Comparison of ENCODE assay signal across 8 cellular contexts in genomic region chr14:31025335-31026075, GRCh38.
DNase-seq lines count a peak whose midpoint lies in the region; ATAC-seq and TF ChIP-seq lines count a peak whose summit lies in the region.

Gene AP4S1, plus strand, starts transcription at chr14:31025649. Its CDS starts 40,548 bp downstream, at chr14:31066197.

- TF ChIP-seq CTCF in retinal pigment epithelial cell (conservative IDR thresholded peaks at IDR 0.05; ENCODE audit: low read depth, low read length), result no peak

- peak within 1 kb of the TSS; percentile 97 for H3K4me3 ChIP-seq in retinal pigment epithelial cell (ENCODE audit: low read length)

- DNase-seq in AG08395 (ENCODE audit: low spot score) (peak; percentile 15), T-helper 2 cell (peak; percentile 25 to 61 (median 40)), anterior cingulate cortex (lab: John Stamatoyannopoulos, UW) (peak in 54 of 58 donors; percentile 4 to 80 (median 52)), hepatic stellate cell (ENCODE audit: low spot score) (peak; percentile 24), retinal pigment epithelial cell (ENCODE audit: low read depth) (no peak)

- ATAC-seq in GM19035 (IDR thresholded peaks at IDR 0.05; ENCODE audit: unreplicated experiment) (peak; percentile 24), HG03457 (IDR thresholded peaks at IDR 0.05; ENCODE audit: unreplicated experiment) (no peak)

- TF ChIP-seq EP300 in Ishikawa (IDR thresholded peaks at IDR 0.05; ENCODE audit: borderline replicate concordance), result no peak

- TF ChIP-seq RAD21 in Ishikawa (IDR thresholded peaks at IDR 0.05; ENCODE audit: low read depth), result no peak

TF ChIP-seq in Ishikawa, 13 proteins besides CTCF, POLR2A, EP300 and RAD21:
- TF ChIP-seq ZBTB7A (IDR thresholded peaks at IDR 0.05; ENCODE audit: low read depth), result 0 out of 2 replicates have a peak, but pooled peaks have one; percentile 28
- TF ChIP-seq YY1 (IDR thresholded peaks at IDR 0.05; ENCODE audit: low read depth), result peak; percentile 93
- TF ChIP-seq CREB1 (IDR thresholded peaks at IDR 0.05; ENCODE audit: low read depth), result no peak
- no peak for TF ChIP-seq FOXM1 (IDR thresholded peaks at IDR 0.05; ENCODE audit: borderline replicate concordance, low read depth)
- TF ChIP-seq EGR1 (IDR thresholded peaks at IDR 0.05), result peak; percentile 30; the same call in 1 of the 2 replicates
- TF ChIP-seq TEAD4 (IDR thresholded peaks at IDR 0.05), result no peak
- TF ChIP-seq TAF1 (IDR thresholded peaks at IDR 0.05; ENCODE audit: low read depth), result peak; percentile 61
- TF ChIP-seq NFIC (IDR thresholded peaks at IDR 0.05), result no peak
- TF ChIP-seq CEBPB (IDR thresholded peaks at IDR 0.05), result no peak
- no peak for TF ChIP-seq USF1 (IDR thresholded peaks at IDR 0.05)
- 0 out of 2 replicates have a peak, but pooled peaks have one; percentile 12 for TF ChIP-seq TCF12 (IDR thresholded peaks at IDR 0.05; ENCODE audit: low read depth)
